ENCODE assay signal across 19 cellular contexts in the genomic region with DNA sequence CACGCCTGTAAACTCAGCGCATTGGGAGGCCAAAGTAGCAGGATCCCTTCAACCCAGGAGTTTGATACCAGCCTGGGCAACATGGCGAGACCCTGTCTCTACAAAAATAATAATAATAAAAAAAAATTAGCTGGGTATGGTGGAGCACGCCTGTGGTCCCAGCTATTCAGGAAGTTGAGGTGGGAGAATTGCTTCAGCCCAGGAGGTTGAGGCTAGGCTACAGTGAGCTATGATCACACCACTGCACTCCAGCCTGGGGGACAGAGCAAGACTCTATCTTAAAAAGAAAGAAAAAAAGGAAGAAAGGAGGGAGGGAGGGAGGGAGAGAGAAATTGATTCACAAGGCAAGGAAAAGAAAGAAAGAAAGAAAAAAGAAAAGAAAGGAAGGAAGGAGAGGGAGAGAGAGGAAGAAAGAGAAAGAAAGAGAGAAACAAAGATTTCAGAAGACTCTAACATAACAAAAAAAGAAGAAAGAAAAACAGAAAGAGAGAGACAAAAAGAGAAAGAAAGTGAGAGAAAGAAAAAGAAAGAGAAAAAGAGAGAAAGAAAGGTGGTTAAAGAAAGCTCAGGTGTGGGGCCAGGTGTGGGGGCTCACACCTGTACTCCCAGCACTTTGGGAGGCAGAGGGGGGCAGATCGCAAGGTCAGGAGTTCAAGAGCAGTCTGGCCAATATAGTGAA. TPM values are rescaled to one million over a fixed set of nuclear protein-coding genes. Genes with fewer than 3 reads are reported as not detected.
DNase-seq lines count a peak whose midpoint lies in the region; ATAC-seq and TF ChIP-seq lines count a peak whose summit lies in the region.
"Had no signal": no experiment of that assay in that cellular context is flagged by ENCODE, and none has a peak within 500 bp of the region (broad histone marks: within the 10 kb centered on the region; RNA-seq: fewer than 3 reads in every experiment).

No MANE protein-coding gene starts in this region.

- H3K36me3 Mint-ChIP-seq in activated naive CD4-positive, alpha-beta T cell treated with anti-CD3 and anti-CD28 coated beads, Interleukin-2, amount 50 U/mL, for 24 hours = no peaks in the 10 kb centered on the region
- H3K36me3 Mint-ChIP-seq in stimulated activated memory B cell treated with anti-CD40 and anti-IgM and Interleukin-4, amounts not matched to agents 10 μg/mL and 1 μg/mL and 100 μg/mL, for 72 hours = no peaks in the 10 kb centered on the region
- H3K36me3 Mint-ChIP-seq: IgD-negative memory B cell had no signal

- no peak for TF ChIP-seq POLR2A in NB4 (IDR thresholded peaks at IDR 0.05; ENCODE audit: extremely low read depth, insufficient read length)

- ATAC-seq in stimulated activated memory B cell treated with anti-CD40 and anti-IgM and Interleukin-4, amounts not matched to agents 10 μg/mL and 1 μg/mL and 100 μg/mL, for 72 hours = no peak

- H3K4me3 Mint-ChIP-seq in activated naive CD4-positive, alpha-beta T cell treated with anti-CD3 and anti-CD28 coated beads, Interleukin-2, amount 50 U/mL, for 24 hours = peak overlapping the region; percentile 42
- H3K4me3 Mint-ChIP-seq in stimulated activated memory B cell treated with anti-CD40 and anti-IgM and Interleukin-4, amounts not matched to agents 10 μg/mL and 1 μg/mL and 100 μg/mL, for 72 hours = no peak overlapping the region

- H3K4me1 Mint-ChIP-seq in activated naive CD4-positive, alpha-beta T cell treated with anti-CD3 and anti-CD28 coated beads, Interleukin-2, amount 50 U/mL, for 24 hours = peaks cover 30% of the 10 kb centered on the region
- H3K4me1 Mint-ChIP-seq in stimulated activated memory B cell treated with anti-CD40 and anti-IgM and Interleukin-4, amounts not matched to agents 10 μg/mL and 1 μg/mL and 100 μg/mL, for 72 hours = peaks cover 36% of the 10 kb centered on the region

- peak overlapping the region; percentile 44 for H3K27ac ChIP-seq in colonic mucosa
- H3K27ac ChIP-seq: ovary had no signal

- no peaks in the 10 kb centered on the region for H3K36me3 ChIP-seq in colonic mucosa
- H3K36me3 ChIP-seq: esophagus squamous epithelium, heart left ventricle, ovary, uterus had no signal

- TF ChIP-seq CTCF in NB4 (IDR thresholded peaks at IDR 0.05; ENCODE audit: low read depth, low read length) = no peak
- TF ChIP-seq CTCF in colonic mucosa (IDR thresholded peaks at IDR 0.05) = no peak

- H3K9me3 Mint-ChIP-seq in activated naive CD4-positive, alpha-beta T cell treated with anti-CD3 and anti-CD28 coated beads, Interleukin-2, amount 50 U/mL, for 24 hours = no peaks in the 10 kb centered on the region
- H3K9me3 Mint-ChIP-seq in stimulated activated memory B cell treated with anti-CD40 and anti-IgM and Interleukin-4, amounts not matched to agents 10 μg/mL and 1 μg/mL and 100 μg/mL, for 72 hours = no peaks in the 10 kb centered on the region
- H3K9me3 Mint-ChIP-seq: IgD-negative memory B cell had no signal

- no peaks in the 10 kb centered on the region for H3K27me3 ChIP-seq in colonic mucosa
- H3K27me3 ChIP-seq: esophagus squamous epithelium, heart left ventricle, ovary, uterus had no signal

- no peak overlapping the region for H3K4me3 ChIP-seq in NB4 (ENCODE audit: low read depth, low read length)
- H3K4me3 ChIP-seq in colonic mucosa = no peak overlapping the region
- H3K4me3 ChIP-seq: esophagus squamous epithelium, heart left ventricle, ovary, uterus had no signal

- no peak overlapping the region for H3K9ac ChIP-seq in colonic mucosa (ENCODE audit: low read depth in 2 of 2, low read length in 2 of 2)

- no peaks in the 10 kb centered on the region for H3K27me3 Mint-ChIP-seq in activated naive CD4-positive, alpha-beta T cell treated with anti-CD3 and anti-CD28 coated beads, Interleukin-2, amount 50 U/mL, for 24 hours
- no peaks in the 10 kb centered on the region for H3K27me3 Mint-ChIP-seq in stimulated activated memory B cell treated with anti-CD40 and anti-IgM and Interleukin-4, amounts not matched to agents 10 μg/mL and 1 μg/mL and 100 μg/mL, for 72 hours

- intact Hi-C loops in colonic mucosa (cut with DNase I) = no loop called here

- H3K4me1 ChIP-seq in colonic mucosa = peaks cover 12% of the 10 kb centered on the region

- no peak for DNase-seq in activated naive CD4-positive, alpha-beta T cell treated with anti-CD3 and anti-CD28 coated beads, Interleukin-2, amount 50 U/mL, for 16 hours
- DNase-seq in NB4 (ENCODE audit: low read depth) = peak; percentile 72
- no peak for DNase-seq in colonic mucosa
- DNase-seq in dedifferentiated amniotic fluid mesenchymal stem cell (ENCODE audit: extremely low spot score) = no peak
- no peak for DNase-seq in DMS79 (lab: John Stamatoyannopoulos, UW)
- no peak for DNase-seq in NCI-H2029 treated with DMSO at 0.1 percent for 48 hours (lab: John Stamatoyannopoulos, UW)
- DNase-seq: DMS 273 treated with DMSO at 0.1 percent for 48 hours, esophagus squamous epithelium, heart left ventricle, kidney, midbrain, NCI-H1105, NCI-H82, ovary, RPMI8226, uterus had no signal

- peak overlapping the region; percentile 86 for H3K27ac Mint-ChIP-seq in activated naive CD4-positive, alpha-beta T cell treated with anti-CD3 and anti-CD28 coated beads, Interleukin-2, amount 50 U/mL, for 24 hours
- H3K27ac Mint-ChIP-seq in stimulated activated memory B cell treated with anti-CD40 and anti-IgM and Interleukin-4, amounts not matched to agents 10 μg/mL and 1 μg/mL and 100 μg/mL, for 72 hours = peak overlapping the region; percentile 80

- H3K9me3 ChIP-seq in colonic mucosa = no peaks in the 10 kb centered on the region
- H3K9me3 ChIP-seq: esophagus squamous epithelium, heart left ventricle, ovary, uterus had no signal

RNA-seq across cellular contexts. Expression of a gene that starts 37.3 kb away (rescaled TPM):
- 100 to 1,000 TPM; 711 to 719 TPM for total RNA-seq in colonic mucosa

RNA-seq across cellular contexts. Expression of a gene that starts 56.4 kb away (rescaled TPM):
- 100 to 1,000 TPM; 101 to 142 TPM for total RNA-seq in colonic mucosa
